In the genomic region with DNA sequence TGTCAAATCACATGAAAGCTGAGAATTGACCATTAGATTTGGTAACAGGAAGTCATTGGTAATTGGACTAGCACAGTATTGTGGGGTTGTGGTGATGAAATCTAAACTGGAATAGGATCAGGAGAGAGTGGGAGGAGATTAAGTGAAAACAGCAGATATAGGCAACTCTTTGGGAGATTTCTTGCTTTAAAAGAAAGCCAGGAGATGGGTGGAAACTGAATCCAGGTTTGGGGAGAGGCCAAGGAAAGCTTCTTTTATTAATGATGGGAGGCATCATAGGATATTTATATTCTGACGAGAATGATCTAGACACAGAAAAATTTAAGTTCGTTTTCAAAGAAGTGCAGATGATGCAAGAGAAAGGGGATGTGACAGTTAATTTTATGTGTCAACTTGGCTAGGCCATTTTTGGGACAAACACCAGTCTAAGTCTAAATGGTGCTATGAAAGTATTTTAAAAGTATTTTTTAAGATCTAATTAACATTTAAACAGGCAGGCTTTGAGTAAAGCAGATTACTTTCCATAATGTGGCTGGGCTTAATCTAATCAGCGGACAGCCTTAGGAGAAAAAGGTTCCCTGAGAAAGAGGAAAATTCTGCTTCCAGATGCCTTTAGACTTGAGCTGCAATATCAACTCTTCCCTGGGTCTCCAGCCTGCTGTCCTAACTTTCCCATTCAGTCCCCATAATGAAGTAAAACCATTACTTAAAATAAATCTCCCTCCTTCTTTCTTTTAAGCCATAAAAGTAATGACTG, we compare ENCODE assay signal across 13 cellular contexts. TPM values are rescaled to one million over a fixed set of nuclear protein-coding genes. Genes with fewer than 3 reads are reported as not detected.
DNase-seq lines count a peak whose midpoint lies in the region; ATAC-seq and TF ChIP-seq lines count a peak whose summit lies in the region.
"Had no signal": no experiment of that assay in that cellular context is flagged by ENCODE, and none has a peak within 500 bp of the region (broad histone marks: within the 10 kb centered on the region; RNA-seq: fewer than 3 reads in every experiment).

No MANE protein-coding gene starts in this region.

- H3K27me3 ChIP-seq in GM23248 (replicated peaks; ENCODE audit: insufficient read depth) = no peaks in the 10 kb centered on the region
- no peaks in the 10 kb centered on the region for H3K27me3 ChIP-seq in SK-N-SH (ENCODE audit: insufficient read depth)
- no peaks in the 10 kb centered on the region for H3K27me3 ChIP-seq in stomach

- TF ChIP-seq RAD21 in SK-N-SH (IDR thresholded peaks at IDR 0.05; ENCODE audit: low read length) = no peak

- in situ Hi-C loops in GM23248 (cut with MboI) = no loop called here

- POLR2A ChIA-PET in SK-N-SH (lab: Yijun Ruan, JAX) = no interaction called here

- no peaks in the 10 kb centered on the region for H3K27me3 Mint-ChIP-seq in activated T-helper 2 cell treated with anti-CD3 and anti-CD28 coated beads, Interferon-gamma antibody, Interleukin-2, Interleukin-4, amounts not matched to agents 10 μg/mL and 5 μg/mL and 100 μg/mL, durations not matched to agents 14 hours and 24 hours and 36 hours (ENCODE audit: low read depth)

- WGBS in GM23248 (ENCODE audit: low coverage in 1 of 2, low lambda C conversion rate in 2 of 2, missing lambda C conversion rate in 2 of 2), 2 experiments = 10% methylated on average over 3 of the region's 3 CpGs
- WGBS in SK-N-SH (ENCODE audit: low lambda C conversion rate) = 51% methylated on average over 3 of the region's 3 CpGs
- WGBS in stomach, 5 donors = 60 to 82% (median 79%) methylated on average over 3 of the region's 3 CpGs

- intact Hi-C loops in stomach (cut with DNase I; ENCODE audit: low total_unique reads) = no loop called here
- intact Hi-C loops in activated T-helper 2 cell treated with anti-CD3 and anti-CD28 coated beads, Interferon-gamma antibody, Interleukin-2, Interleukin-4, amounts not matched to agents 10 μg/mL and 5 μg/mL and 100 μg/mL, durations not matched to agents 14 hours and 24 hours and 36 hours (cut with micrococcal nuclease) = no loop called here

- H4K20me1 ChIP-seq in GM23248 (ENCODE audit: insufficient read depth) (no peaks in the 10 kb centered on the region), SK-N-SH (ENCODE audit: insufficient read depth) (peaks cover 2% of the 10 kb centered on the region; the same call in 1 of the 2 replicates)

- ATAC-seq in GM19452 (IDR thresholded peaks at IDR 0.05; ENCODE audit: unreplicated experiment) (no peak), GM19397 (IDR thresholded peaks at IDR 0.05; ENCODE audit: unreplicated experiment) (no peak)
- ATAC-seq: esophagus mucosa had no signal

- H3F3A ChIP-seq in GM23248 (ENCODE audit: insufficient read depth) (peaks cover 79% of the 10 kb centered on the region), SK-N-SH (replicated peaks; ENCODE audit: insufficient read depth) (peaks cover 27% of the 10 kb centered on the region)

- DNase-seq in GM23248 = peak; percentile 90
- no peak for DNase-seq in SK-N-SH
- DNase-seq in foreskin fibroblast = peak; percentile 73 to 89
- no peak for DNase-seq in stomach
- no peak for DNase-seq in HuH-7 (ENCODE audit: low spot score)
- DNase-seq in activated T-helper 2 cell treated with anti-CD3 and anti-CD28 coated beads, Interferon-gamma antibody, Interleukin-2, Interleukin-4, amounts not matched to agents 10 μg/mL and 5 μg/mL and 100 μg/mL, durations not matched to agents 14 hours and 24 hours and 36 hours (ENCODE audit: low spot score) = no peak
- DNase-seq: activated CD8-positive, alpha-beta memory T cell treated with anti-CD3 and anti-CD28 coated beads for 24 hours; Kasumi-1; NCI-H524 treated with DMSO at 0.1 percent for 48 hours had no signal

- H3K36me3 ChIP-seq in GM23248 (ENCODE audit: low read depth) (peaks cover 79% of the 10 kb centered on the region), SK-N-SH (replicated peaks in 1 of 2; ENCODE audit: control insufficient read depth in 1 of 2, insufficient read depth in 2 of 2, low read length in 1 of 2) (peaks cover 60 to 85% of the 10 kb centered on the region in 2 experiments), stomach (peaks cover 52 to 100% (median 98%) of the 10 kb centered on the region in 4 donors)

- no peak overlapping the region for H3K27ac Mint-ChIP-seq in activated T-helper 2 cell treated with anti-CD3 and anti-CD28 coated beads, Interferon-gamma antibody, Interleukin-2, Interleukin-4, amounts not matched to agents 10 μg/mL and 5 μg/mL and 100 μg/mL, durations not matched to agents 14 hours and 24 hours and 36 hours

- H3K9ac ChIP-seq in GM23248 = peak overlapping the region; percentile 64
- no peak overlapping the region; the same call in 1 of the 2 replicates for H3K9ac ChIP-seq in SK-N-SH

- H3K4me3 ChIP-seq in GM23248 = peak overlapping the region; percentile 35
- no peak overlapping the region for H3K4me3 ChIP-seq in SK-N-SH (ENCODE audit: low read depth in 2 of 2, low read length in 1 of 2)
- no peak overlapping the region for H3K4me3 ChIP-seq in foreskin fibroblast (ENCODE audit: low read depth in 1 of 2, low read length in 2 of 2)
- H3K4me3 ChIP-seq in stomach = no peak overlapping the region
- H3K4me3 ChIP-seq: skin epidermis had no signal

- no peaks in the 10 kb centered on the region for H3K9me2 ChIP-seq in GM23248 (ENCODE audit: insufficient read depth)
- H3K9me2 ChIP-seq in SK-N-SH = no peaks in the 10 kb centered on the region

- H3K9me3 Mint-ChIP-seq in activated T-helper 2 cell treated with anti-CD3 and anti-CD28 coated beads, Interferon-gamma antibody, Interleukin-2, Interleukin-4, amounts not matched to agents 10 μg/mL and 5 μg/mL and 100 μg/mL, durations not matched to agents 14 hours and 24 hours and 36 hours = no peaks in the 10 kb centered on the region

- no peak for TF ChIP-seq POLR2A in stomach (IDR thresholded peaks at IDR 0.05)

- TF ChIP-seq CTCF in SK-N-SH (IDR thresholded peaks at IDR 0.05) (no peak), foreskin fibroblast (IDR thresholded peaks at IDR 0.05; ENCODE audit: low read depth, low read length) (no peak), stomach (IDR thresholded peaks at IDR 0.05) (no peak)

- TF ChIP-seq EP300 in SK-N-SH (IDR thresholded peaks at IDR 0.05; ENCODE audit: borderline replicate concordance in 1 of 2, low read depth in 1 of 2, low read length in 1 of 2) (peak; percentile 12 to 32; a peak in 1 of 4 replicates), stomach (IDR thresholded peaks at IDR 0.05) (no peak)

- no peak overlapping the region for H3K4me3 Mint-ChIP-seq in activated T-helper 2 cell treated with anti-CD3 and anti-CD28 coated beads, Interferon-gamma antibody, Interleukin-2, Interleukin-4, amounts not matched to agents 10 μg/mL and 5 μg/mL and 100 μg/mL, durations not matched to agents 14 hours and 24 hours and 36 hours (ENCODE audit: low read depth)

- H3K79me2 ChIP-seq in GM23248 (ENCODE audit: insufficient read depth) (peaks cover 94% of the 10 kb centered on the region), SK-N-SH (ENCODE audit: insufficient read depth) (peaks cover 91% of the 10 kb centered on the region)

- peak overlapping the region; percentile 95 for H3K27ac ChIP-seq in GM23248
- H3K27ac ChIP-seq in SK-N-SH (ENCODE audit: low read depth in 2 of 2, low read length in 1 of 2) = peak overlapping the region; percentile 71 to 84
- peak overlapping the region in 3 of 5 donors; percentile 34 to 61 (median 52) for H3K27ac ChIP-seq in stomach

- H3K4me2 ChIP-seq in GM23248 (ENCODE audit: unreplicated experiment) (peak overlapping the region; percentile 77), SK-N-SH (no peak overlapping the region; the same call in 1 of the 2 replicates)

- H3K4me1 ChIP-seq in GM23248 (ENCODE audit: insufficient read depth) (peaks cover 39% of the 10 kb centered on the region), SK-N-SH (ENCODE audit: control insufficient read depth in 1 of 2, insufficient read depth in 2 of 2, low read depth in 1 of 2, low read length in 1 of 2) (peaks cover 14 to 24% of the 10 kb centered on the region in 2 experiments; a peak in 3 of 4 replicates), stomach (peaks cover 0 to 19% (median 7%) of the 10 kb centered on the region in 4 donors)

- H2AFZ ChIP-seq in GM23248 (no peak overlapping the region), SK-N-SH (ENCODE audit: low read depth) (no peak overlapping the region)

- H3K4me1 Mint-ChIP-seq in activated T-helper 2 cell treated with anti-CD3 and anti-CD28 coated beads, Interferon-gamma antibody, Interleukin-2, Interleukin-4, amounts not matched to agents 10 μg/mL and 5 μg/mL and 100 μg/mL, durations not matched to agents 14 hours and 24 hours and 36 hours (ENCODE audit: low read depth) = peaks cover 3% of the 10 kb centered on the region

- H3K36me3 Mint-ChIP-seq in activated T-helper 2 cell treated with anti-CD3 and anti-CD28 coated beads, Interferon-gamma antibody, Interleukin-2, Interleukin-4, amounts not matched to agents 10 μg/mL and 5 μg/mL and 100 μg/mL, durations not matched to agents 14 hours and 24 hours and 36 hours (ENCODE audit: low read depth) = peaks cover 78% of the 10 kb centered on the region

- CTCF ChIA-PET in SK-N-SH (lab: Yijun Ruan, JAX) = no interaction called here

- no peaks in the 10 kb centered on the region for H3K9me3 ChIP-seq in GM23248 (ENCODE audit: low read depth)
- H3K9me3 ChIP-seq in SK-N-SH = no peaks in the 10 kb centered on the region
- no peaks in the 10 kb centered on the region for H3K9me3 ChIP-seq in stomach

TF ChIP-seq in SK-N-SH, 30 proteins besides CTCF, POLR2A, EP300 and RAD21 (continues in another document):
- TF ChIP-seq SMC3 (IDR thresholded peaks at IDR 0.05; ENCODE audit: low read depth, low read length) (no peak), GABPA (IDR thresholded peaks at IDR 0.05; ENCODE audit: low read depth) (no peak), TCF12 (IDR thresholded peaks at IDR 0.05) (peak; percentile 48; the same call in 1 of the 2 replicates), JUND (IDR thresholded peaks at IDR 0.05) (peak; percentile 40; the same call in 1 of the 2 replicates)

RNA-seq across cellular contexts. Expression of a gene that starts 24.7 kb away (rescaled TPM):
- total RNA-seq in GM23248 (2014; rRNA removed; shearing (Covaris generic)) = 148 and 166 TPM in 2 replicates
- polyA plus RNA-seq in GM23248 (2016; fragmentation: Nextera tagmentation; extraction: Ambion mirVana) (131 and 136 TPM in 2 replicates), SK-N-SH (2012; rRNA removed) (30.4 and 32.2 TPM in 2 replicates), stomach (10 to 100 TPM in 2 of 3 donors, 1 to 10 TPM in 1; 6.7 to 19.6 (median 17.4) TPM)
- polyA plus RNA-seq in SK-N-SH (2012; cell fraction: cytosol; rRNA removed) = 44.4 and 51.4 TPM in 2 replicates
- polyA plus RNA-seq in SK-N-SH (2012; cell fraction: nucleus; rRNA removed) = 28.7 and 75.4 TPM in 2 replicates
- total RNA-seq in stomach = 100 to 1,000 TPM in 1 of 5 donors, 10 to 100 TPM in 4; 25.9 to 132 (median 55.8) TPM
- 54.8 and 60.0 TPM in 2 replicates for total RNA-seq in activated T-helper 2 cell treated with anti-CD3 and anti-CD28 coated beads, Interferon-gamma antibody, Interleukin-2, Interleukin-4, amounts not matched to agents 10 μg/mL and 5 μg/mL and 100 μg/mL, durations not matched to agents 14 hours and 24 hours and 36 hours

Comparison
In these comparisons a context has a peak if more than half of its experiments do, and no peak if none do; other contexts are left out.
1. DNase-seq: peak in GM23248 (single experiment) and foreskin fibroblast (2 of 2); none in SK-N-SH (single experiment), stomach (single experiment), HuH-7 (single experiment) and activated T-helper 2 cell treated with anti-CD3 and anti-CD28 coated beads, Interferon-gamma antibody, Interleukin-2, Interleukin-4, amounts not matched to agents 10 μg/mL and 5 μg/mL and 100 μg/mL, durations not matched to agents 14 hours and 24 hours and 36 hours (single experiment).
2. Peak in every context shown above with its lines, with median percentiles within 50 percentile points of each other: H3K27ac ChIP-seq.